ENCODE assay signal across 21 cellular contexts in genomic region chr16:88285514-88285822, GRCh38.
"Had no signal": no experiment of that assay in that cellular context is flagged by ENCODE, and none has a peak within 500 bp of the region (broad histone marks: within the 10 kb centered on the region; RNA-seq: fewer than 3 reads in every experiment).

No MANE protein-coding gene starts in this region.

- H3K36me3 ChIP-seq: left ventricle myocardium inferior, ovary, prostate gland, spleen, tibial nerve, uterus had no signal

- H3K4me3 Mint-ChIP-seq: memory B cell; naive B cell; nephron; neural crest cell; stimulated activated effector memory CD8-positive, alpha-beta T cell treated with anti-CD3 and anti-CD28 coated beads, Interleukin-12 subunit alpha, Interleukin-12 subunit beta, amount 100 ng/mL, for 72 hours; stimulated activated naive CD8-positive, alpha-beta T cell treated with anti-CD3 and anti-CD28 coated beads, Interleukin-15, Interleukin-2, amounts not matched to agents 100 ng/mL and 50 ng/mL, for 24 hours; type B pancreatic cell had no signal

- H3K9me3 Mint-ChIP-seq: stimulated activated effector memory CD8-positive, alpha-beta T cell treated with anti-CD3 and anti-CD28 coated beads, Interleukin-12 subunit alpha, Interleukin-12 subunit beta, amount 100 ng/mL, for 72 hours had no signal

- H3K27ac ChIP-seq: left ventricle myocardium inferior, ovary, prostate gland, spleen, tibial nerve, uterus had no signal

- H3K27me3 ChIP-seq: ovary, tibial nerve, uterus had no signal

- H3K36me3 Mint-ChIP-seq: memory B cell; stimulated activated effector memory CD8-positive, alpha-beta T cell treated with anti-CD3 and anti-CD28 coated beads, Interleukin-12 subunit alpha, Interleukin-12 subunit beta, amount 100 ng/mL, for 72 hours had no signal

- H3K9me3 ChIP-seq: prostate gland had no signal

- H3K4me1 Mint-ChIP-seq: memory B cell; naive B cell; neural crest cell; stimulated activated effector memory CD8-positive, alpha-beta T cell treated with anti-CD3 and anti-CD28 coated beads, Interleukin-12 subunit alpha, Interleukin-12 subunit beta, amount 100 ng/mL, for 72 hours had no signal

- H3K4me1 ChIP-seq: left ventricle myocardium inferior, prostate gland, tibial nerve had no signal

- H3K27ac Mint-ChIP-seq: memory B cell; nephron; stimulated activated effector memory CD8-positive, alpha-beta T cell treated with anti-CD3 and anti-CD28 coated beads, Interleukin-12 subunit alpha, Interleukin-12 subunit beta, amount 100 ng/mL, for 72 hours; stimulated activated naive CD8-positive, alpha-beta T cell treated with anti-CD3 and anti-CD28 coated beads, Interleukin-15, Interleukin-2, amounts not matched to agents 100 ng/mL and 50 ng/mL, for 24 hours; type B pancreatic cell had no signal

- H3K4me3 ChIP-seq: left ventricle myocardium inferior, ovary, prostate gland, spleen, tibial nerve, uterus had no signal

- DNase-seq: head of caudate nucleus; hippocampal formation; left ventricle myocardium inferior; naive B cell; nucleus accumbens; retina; small intestine; spleen; stimulated activated CD4-positive, alpha-beta T cell treated with anti-CD3 and anti-CD28 coated beads, Interleukin-4, amount 100 ng/mL, for 24 hours; stimulated activated naive CD4-positive, alpha-beta T cell; uterus had no signal

- ATAC-seq: sciatic nerve; stimulated activated effector memory CD8-positive, alpha-beta T cell treated with anti-CD3 and anti-CD28 coated beads, Interleukin-12 subunit alpha, Interleukin-12 subunit beta, amount 100 ng/mL, for 72 hours had no signal

- H3K27me3 Mint-ChIP-seq: naive B cell; stimulated activated naive CD8-positive, alpha-beta T cell treated with anti-CD3 and anti-CD28 coated beads, Interleukin-15, Interleukin-2, amounts not matched to agents 100 ng/mL and 50 ng/mL, for 24 hours had no signal
